21 cellular contexts compared by ENCODE assay signal in the genomic region with DNA sequence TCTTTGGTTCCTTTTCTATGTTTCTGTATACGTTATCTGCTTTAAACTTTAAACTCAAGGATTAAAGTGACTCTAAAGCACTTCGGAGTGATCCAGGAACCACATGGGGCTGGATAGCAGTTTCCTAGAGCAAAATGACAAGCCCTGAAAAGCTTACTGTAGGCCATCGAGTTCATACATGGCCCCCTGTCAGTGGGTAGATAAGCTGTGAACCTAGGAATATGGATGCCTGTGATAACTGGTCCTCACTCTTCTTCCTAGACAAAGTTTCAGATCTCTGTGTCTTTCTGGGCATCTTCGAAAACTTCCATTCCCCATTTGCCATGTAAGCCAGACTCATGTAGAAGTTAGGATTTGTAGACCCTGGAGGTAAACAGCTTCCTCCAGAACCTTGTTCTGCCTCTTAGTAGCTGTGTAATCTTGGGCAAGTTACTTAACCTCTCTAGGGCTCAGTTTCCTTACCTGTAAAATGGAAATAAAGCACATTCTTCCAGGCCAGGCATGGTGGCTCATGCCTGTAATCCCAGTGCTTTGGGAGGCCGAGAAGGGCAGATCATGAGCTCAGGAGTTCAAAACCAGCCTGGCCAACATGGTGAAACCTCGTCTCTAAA. TPM values are rescaled to one million over a fixed set of nuclear protein-coding genes. Genes with fewer than 3 reads are reported as not detected.
DNase-seq lines count a peak whose midpoint lies in the region; ATAC-seq and TF ChIP-seq lines count a peak whose summit lies in the region.
"Had no signal": no experiment of that assay in that cellular context is flagged by ENCODE, and none has a peak within 500 bp of the region (broad histone marks: within the 10 kb centered on the region; RNA-seq: fewer than 3 reads in every experiment).

No MANE protein-coding gene starts in this region.

- H3K4me1 Mint-ChIP-seq in MCF 10A (ENCODE audit: insufficient read depth, unreplicated experiment), result peaks cover 17% of the 10 kb centered on the region
- H3K4me1 Mint-ChIP-seq in nephron, result peaks cover 44% of the 10 kb centered on the region

- H3K27me3 Mint-ChIP-seq in MCF 10A (ENCODE audit: insufficient read depth, unreplicated experiment) (no peaks in the 10 kb centered on the region), nephron (ENCODE audit: low read depth) (no peaks in the 10 kb centered on the region)
- H3K27me3 Mint-ChIP-seq: activated naive CD8-positive, alpha-beta T cell treated with anti-CD3 and anti-CD28 coated beads, Interleukin-2, amount 50 U/mL, for 24 hours; CD4-positive, alpha-beta T cell; stimulated activated memory B cell treated with anti-CD40 and anti-IgM and Interleukin-4, amounts not matched to agents 10 μg/mL and 1 μg/mL and 100 μg/mL, for 72 hours had no signal

- H3K4me1 ChIP-seq in mammary epithelial cell (ENCODE audit: insufficient read depth, low read length), result peaks cover 38% of the 10 kb centered on the region
- H3K4me1 ChIP-seq in tibial artery, result peaks cover 0 to 90% (median 63%) of the 10 kb centered on the region in 4 donors

- H4K20me1 ChIP-seq in mammary epithelial cell (ENCODE audit: insufficient read depth, low read length), result no peaks in the 10 kb centered on the region

- 67% methylated on average over 6 of the region's 6 CpGs for WGBS in mammary epithelial cell (ENCODE audit: low coverage, missing lambda C conversion rate)

- intact Hi-C loops in mammary epithelial cell (cut with micrococcal nuclease) (no loop called here), MCF 10A (cut with micrococcal nuclease) (no loop called here), tibial artery (cut with DNase I; ENCODE audit: low total_unique reads) (no loop called here)

- no peaks in the 10 kb centered on the region for H3K79me2 ChIP-seq in mammary epithelial cell (ENCODE audit: insufficient read depth, low read length)

- H3K36me3 ChIP-seq in mammary epithelial cell (ENCODE audit: insufficient read depth, low read length) (no peaks in the 10 kb centered on the region), tibial artery (no peaks in the 10 kb centered on the region)
- H3K36me3 ChIP-seq: pancreas had no signal

- peaks cover 6% of the 10 kb centered on the region for H3K36me3 Mint-ChIP-seq in MCF 10A (ENCODE audit: insufficient read depth, unreplicated experiment)
- H3K36me3 Mint-ChIP-seq in nephron (ENCODE audit: low read depth), result no peaks in the 10 kb centered on the region
- H3K36me3 Mint-ChIP-seq: natural killer cell had no signal

- H3K4me2 ChIP-seq in mammary epithelial cell (ENCODE audit: insufficient read depth, low read depth, low read length), result no peak overlapping the region
- H3K4me2 ChIP-seq: SK-N-SH had no signal

- H3K9ac ChIP-seq in mammary epithelial cell (ENCODE audit: insufficient read depth, low read length), result no peak overlapping the region
- H3K9ac ChIP-seq: SK-N-SH had no signal

- H3K27ac ChIP-seq in mammary epithelial cell (ENCODE audit: insufficient read depth, low read depth, low read length), result peak overlapping the region; percentile 97
- peak overlapping the region; percentile 32 to 77 for H3K27ac ChIP-seq in coronary artery
- H3K27ac ChIP-seq in tibial artery, result peak overlapping the region; percentile 57 to 59
- H3K27ac ChIP-seq: pancreas, VCaP had no signal

- BruUV-seq in mammary epithelial cell (replicated peaks; lab: Mats Ljungman, UMichigan), result no TSS peak
- no TSS peak for BruUV-seq in MCF 10A (replicated peaks; lab: Mats Ljungman, UMichigan)

- H3K27me3 ChIP-seq in mammary epithelial cell (ENCODE audit: insufficient read depth, low read length), result no peaks in the 10 kb centered on the region
- H3K27me3 ChIP-seq in tibial artery, result no peaks in the 10 kb centered on the region
- H3K27me3 ChIP-seq: body of pancreas, pancreas had no signal

- DNase-seq in mammary epithelial cell (no peak), MCF 10A (ENCODE audit: unreplicated experiment) (no peak), coronary artery (ENCODE audit: low spot score) (no peak), tibial artery (no peak), NCI-H774 (lab: John Stamatoyannopoulos, UW) (no peak)
- DNase-seq: activated CD4-positive, alpha-beta T cell treated with anti-CD3 and anti-CD28 coated beads for 48 hours; activated CD8-positive, alpha-beta memory T cell treated with anti-CD3 and anti-CD28 coated beads for 24 hours; activated gamma-delta T cell; activated naive CD8-positive, alpha-beta T cell treated with anti-CD3 and anti-CD28 coated beads, Interleukin-2, amount 50 U/mL, for 24 hours; AML-193; body of pancreas; CD4-positive, alpha-beta T cell; natural killer cell; pancreas; SK-N-SH; stimulated activated CD4-positive, alpha-beta T cell treated with anti-CD3 and anti-CD28 coated beads, Interleukin-4, amount 100 ng/mL, for 4 hours had no signal

- dilution Hi-C loops in mammary epithelial cell (cut with HindIII; ENCODE audit: low sequenced_read_pairs), result loop anchor here (5.0 kb wide), 1 partner anchor 37 kb away; no protein-coding TSS in a partner anchor

- CTCF ChIA-PET in mammary epithelial cell (lab: Charles Lee; ENCODE audit: low non-redundant PET), result interaction anchor here (0.6 kb wide), 1 partner anchor 43 kb away, joined by 3 read pairs; no protein-coding TSS in a partner anchor
- CTCF ChIA-PET in MCF 10A (lab: Yijun Ruan, JAX), result interaction anchor here (1.0 to 3.3 kb wide), 3 partner anchors 16 to 465 kb away, joined by 3 to 28 read pairs (median 4); no protein-coding TSS in a partner anchor

- H3K9me3 Mint-ChIP-seq in MCF 10A (ENCODE audit: unreplicated experiment) (no peaks in the 10 kb centered on the region), nephron (no peaks in the 10 kb centered on the region)
- H3K9me3 Mint-ChIP-seq: activated naive CD8-positive, alpha-beta T cell treated with anti-CD3 and anti-CD28 coated beads, Interleukin-2, amount 50 U/mL, for 24 hours; CD4-positive, alpha-beta T cell; natural killer cell; stimulated activated memory B cell treated with anti-CD40 and anti-IgM and Interleukin-4, amounts not matched to agents 10 μg/mL and 1 μg/mL and 100 μg/mL, for 72 hours had no signal

- H3K4me3 ChIP-seq in mammary epithelial cell (replicated peaks in 1 of 3; ENCODE audit: insufficient read depth in 1 of 3, low read depth in 2 of 3, low read length in 3 of 3) (no peak overlapping the region), coronary artery (no peak overlapping the region), tibial artery (no peak overlapping the region)
- H3K4me3 ChIP-seq: body of pancreas, pancreas had no signal

- in situ Hi-C loops in mammary epithelial cell (cut with MboI; ENCODE audit: low sequenced_read_pairs in 2 of 2), result no loop called here

- TF ChIP-seq CTCF in mammary epithelial cell (conservative IDR thresholded peaks at IDR 0.05 in 1 of 2, IDR thresholded peaks at IDR 0.05 in 1 of 2; ENCODE audit: extremely low read depth in 1 of 2, insufficient read depth in 1 of 2, low read depth in 1 of 2, low read length in 2 of 2) (no peak), MCF 10A (IDR thresholded peaks at IDR 0.05; ENCODE audit: unreplicated experiment) (no peak), coronary artery (IDR thresholded peaks at IDR 0.05) (no peak), nephron (IDR thresholded peaks at IDR 0.05; ENCODE audit: unreplicated experiment in 3 of 3) (no peak), tibial artery (IDR thresholded peaks at IDR 0.05) (no peak)

- POLR2A ChIA-PET in MCF 10A (lab: Yijun Ruan, JAX), result interaction anchor here (1.0 to 9.5 kb wide), 3 partner anchors 10 to 50 kb away, joined by 3 to 87 read pairs (median 4); no protein-coding TSS in a partner anchor

- no peak overlapping the region for H3K27ac Mint-ChIP-seq in MCF 10A (ENCODE audit: low read depth, unreplicated experiment)
- H3K27ac Mint-ChIP-seq in nephron, result peak overlapping the region; percentile 94 to 99 (median 96)
- H3K27ac Mint-ChIP-seq: activated naive CD8-positive, alpha-beta T cell treated with anti-CD3 and anti-CD28 coated beads, Interleukin-2, amount 50 U/mL, for 24 hours; CD4-positive, alpha-beta T cell; natural killer cell; stimulated activated memory B cell treated with anti-CD40 and anti-IgM and Interleukin-4, amounts not matched to agents 10 μg/mL and 1 μg/mL and 100 μg/mL, for 72 hours had no signal

- H3K9me3 ChIP-seq in mammary epithelial cell (replicated peaks; ENCODE audit: insufficient read depth, low read length) (no peaks in the 10 kb centered on the region), tibial artery (no peaks in the 10 kb centered on the region)
- H3K9me3 ChIP-seq: body of pancreas, pancreas, SK-N-SH had no signal

- no peak for ATAC-seq in GM19324 (IDR thresholded peaks at IDR 0.05; ENCODE audit: low FRiP score, unreplicated experiment)
- no peak for ATAC-seq in GM18858 (IDR thresholded peaks at IDR 0.05; ENCODE audit: unreplicated experiment)
- ATAC-seq: activated naive CD8-positive, alpha-beta T cell treated with anti-CD3 and anti-CD28 coated beads, Interleukin-2, amount 50 U/mL, for 24 hours; natural killer cell; stimulated activated memory B cell treated with anti-CD40 and anti-IgM and Interleukin-4, amounts not matched to agents 10 μg/mL and 1 μg/mL and 100 μg/mL, for 72 hours had no signal

- H2AFZ ChIP-seq in mammary epithelial cell (ENCODE audit: low read depth, low read length), result no peak overlapping the region

- H3K4me3 Mint-ChIP-seq in MCF 10A (ENCODE audit: unreplicated experiment) (no peak overlapping the region), nephron (no peak overlapping the region)
- H3K4me3 Mint-ChIP-seq: activated naive CD8-positive, alpha-beta T cell treated with anti-CD3 and anti-CD28 coated beads, Interleukin-2, amount 50 U/mL, for 24 hours; CD4-positive, alpha-beta T cell; natural killer cell; stimulated activated memory B cell treated with anti-CD40 and anti-IgM and Interleukin-4, amounts not matched to agents 10 μg/mL and 1 μg/mL and 100 μg/mL, for 72 hours had no signal

RNA-seq across cellular contexts. Expression of gene KMT2E, which starts 49.3 kb away (rescaled TPM):
- total RNA-seq in mammary epithelial cell (10 to 100 TPM; 41.2 to 72.2 TPM), MCF 10A (2022) (49.7 and 53.1 TPM in 2 replicates)
- polyA plus RNA-seq in mammary epithelial cell, result 2.4 TPM
- polyA minus RNA-seq in mammary epithelial cell, result 57.9 TPM
